In the genomic region with DNA sequence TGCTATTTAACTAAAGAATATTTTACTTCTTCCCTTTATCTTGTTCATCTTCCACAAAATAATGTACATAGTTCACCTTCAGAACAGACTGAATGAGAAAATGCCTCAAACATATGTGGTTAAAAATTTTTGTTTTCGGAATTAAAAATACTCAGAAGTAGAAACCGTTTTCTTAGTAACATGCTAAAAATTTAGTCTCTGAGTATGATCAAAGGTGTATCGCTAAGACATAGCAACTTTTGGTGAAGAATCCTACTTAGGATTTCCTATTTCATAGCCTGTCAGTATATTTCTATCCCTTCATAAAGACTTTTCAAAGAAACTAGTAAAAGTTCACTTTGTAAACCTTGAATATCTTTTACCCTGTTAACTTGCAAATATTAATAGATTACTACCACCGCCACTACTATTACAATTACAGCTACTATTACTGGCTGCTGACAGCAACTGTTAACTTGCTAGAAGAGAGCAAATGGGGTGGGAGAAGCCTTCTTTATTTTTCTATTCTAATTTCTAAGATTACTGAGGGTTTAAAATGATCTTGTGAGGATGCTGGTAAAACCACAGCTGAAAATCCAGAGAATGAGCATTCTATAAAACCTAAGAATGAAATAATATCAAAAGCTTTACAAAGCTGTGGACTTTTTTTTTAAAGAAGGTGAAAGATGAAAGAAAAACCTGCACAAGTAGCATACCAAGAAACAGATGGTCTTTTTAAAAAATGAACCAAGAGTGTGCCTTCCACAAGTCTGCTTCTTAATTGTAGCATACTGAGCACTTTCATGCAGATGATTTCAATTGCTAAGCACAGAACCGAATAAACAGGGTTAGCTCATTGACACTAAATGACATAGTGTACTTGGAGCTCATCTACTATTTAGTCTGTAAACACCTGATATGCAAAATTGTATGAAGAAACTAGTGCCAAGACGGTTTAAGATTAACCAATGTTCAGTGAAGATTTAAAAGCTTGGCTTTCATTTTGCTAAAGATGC, we compare ENCODE assay signal across 1 cellular context.
TF ChIP-seq lines count a peak whose summit lies in the region.

No MANE protein-coding gene starts in this region.

TF ChIP-seq in liver, 16 proteins besides CTCF, POLR2A, EP300 and RAD21 (continued from another document):
- no peak for TF ChIP-seq SP1 (IDR thresholded peaks at IDR 0.05)
- TF ChIP-seq, protein P1, sequence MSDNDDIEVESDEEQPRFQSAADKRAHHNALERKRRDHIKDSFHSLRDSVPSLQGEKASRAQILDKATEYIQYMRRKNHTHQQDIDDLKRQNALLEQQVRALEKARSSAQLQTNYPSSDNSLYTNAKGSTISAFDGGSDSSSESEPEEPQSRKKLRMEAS (IDR thresholded peaks at IDR 0.05) = no peak
- TF ChIP-seq, protein P2, sequence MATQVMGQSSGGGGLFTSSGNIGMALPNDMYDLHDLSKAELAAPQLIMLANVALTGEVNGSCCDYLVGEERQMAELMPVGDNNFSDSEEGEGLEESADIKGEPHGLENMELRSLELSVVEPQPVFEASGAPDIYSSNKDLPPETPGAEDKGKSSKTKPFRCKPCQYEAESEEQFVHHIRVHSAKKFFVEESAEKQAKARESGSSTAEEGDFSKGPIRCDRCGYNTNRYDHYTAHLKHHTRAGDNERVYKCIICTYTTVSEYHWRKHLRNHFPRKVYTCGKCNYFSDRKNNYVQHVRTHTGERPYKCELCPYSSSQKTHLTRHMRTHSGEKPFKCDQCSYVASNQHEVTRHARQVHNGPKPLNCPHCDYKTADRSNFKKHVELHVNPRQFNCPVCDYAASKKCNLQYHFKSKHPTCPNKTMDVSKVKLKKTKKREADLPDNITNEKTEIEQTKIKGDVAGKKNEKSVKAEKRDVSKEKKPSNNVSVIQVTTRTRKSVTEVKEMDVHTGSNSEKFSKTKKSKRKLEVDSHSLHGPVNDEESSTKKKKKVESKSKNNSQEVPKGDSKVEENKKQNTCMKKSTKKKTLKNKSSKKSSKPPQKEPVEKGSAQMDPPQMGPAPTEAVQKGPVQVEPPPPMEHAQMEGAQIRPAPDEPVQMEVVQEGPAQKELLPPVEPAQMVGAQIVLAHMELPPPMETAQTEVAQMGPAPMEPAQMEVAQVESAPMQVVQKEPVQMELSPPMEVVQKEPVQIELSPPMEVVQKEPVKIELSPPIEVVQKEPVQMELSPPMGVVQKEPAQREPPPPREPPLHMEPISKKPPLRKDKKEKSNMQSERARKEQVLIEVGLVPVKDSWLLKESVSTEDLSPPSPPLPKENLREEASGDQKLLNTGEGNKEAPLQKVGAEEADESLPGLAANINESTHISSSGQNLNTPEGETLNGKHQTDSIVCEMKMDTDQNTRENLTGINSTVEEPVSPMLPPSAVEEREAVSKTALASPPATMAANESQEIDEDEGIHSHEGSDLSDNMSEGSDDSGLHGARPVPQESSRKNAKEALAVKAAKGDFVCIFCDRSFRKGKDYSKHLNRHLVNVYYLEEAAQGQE (IDR thresholded peaks at IDR 0.05) = no peak
- TF ChIP-seq, protein P3, sequence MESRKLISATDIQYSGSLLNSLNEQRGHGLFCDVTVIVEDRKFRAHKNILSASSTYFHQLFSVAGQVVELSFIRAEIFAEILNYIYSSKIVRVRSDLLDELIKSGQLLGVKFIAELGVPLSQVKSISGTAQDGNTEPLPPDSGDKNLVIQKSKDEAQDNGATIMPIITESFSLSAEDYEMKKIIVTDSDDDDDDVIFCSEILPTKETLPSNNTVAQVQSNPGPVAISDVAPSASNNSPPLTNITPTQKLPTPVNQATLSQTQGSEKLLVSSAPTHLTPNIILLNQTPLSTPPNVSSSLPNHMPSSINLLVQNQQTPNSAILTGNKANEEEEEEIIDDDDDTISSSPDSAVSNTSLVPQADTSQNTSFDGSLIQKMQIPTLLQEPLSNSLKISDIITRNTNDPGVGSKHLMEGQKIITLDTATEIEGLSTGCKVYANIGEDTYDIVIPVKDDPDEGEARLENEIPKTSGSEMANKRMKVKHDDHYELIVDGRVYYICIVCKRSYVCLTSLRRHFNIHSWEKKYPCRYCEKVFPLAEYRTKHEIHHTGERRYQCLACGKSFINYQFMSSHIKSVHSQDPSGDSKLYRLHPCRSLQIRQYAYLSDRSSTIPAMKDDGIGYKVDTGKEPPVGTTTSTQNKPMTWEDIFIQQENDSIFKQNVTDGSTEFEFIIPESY (IDR thresholded peaks at IDR 0.05) = peak; percentile 14
- no peak for TF ChIP-seq TAF1 (conservative IDR thresholded peaks at IDR 0.05)
- TF ChIP-seq FOXA2 (IDR thresholded peaks at IDR 0.05) = peak; percentile 60
